ENCODE assay signal across 14 cellular contexts in the genomic region with DNA sequence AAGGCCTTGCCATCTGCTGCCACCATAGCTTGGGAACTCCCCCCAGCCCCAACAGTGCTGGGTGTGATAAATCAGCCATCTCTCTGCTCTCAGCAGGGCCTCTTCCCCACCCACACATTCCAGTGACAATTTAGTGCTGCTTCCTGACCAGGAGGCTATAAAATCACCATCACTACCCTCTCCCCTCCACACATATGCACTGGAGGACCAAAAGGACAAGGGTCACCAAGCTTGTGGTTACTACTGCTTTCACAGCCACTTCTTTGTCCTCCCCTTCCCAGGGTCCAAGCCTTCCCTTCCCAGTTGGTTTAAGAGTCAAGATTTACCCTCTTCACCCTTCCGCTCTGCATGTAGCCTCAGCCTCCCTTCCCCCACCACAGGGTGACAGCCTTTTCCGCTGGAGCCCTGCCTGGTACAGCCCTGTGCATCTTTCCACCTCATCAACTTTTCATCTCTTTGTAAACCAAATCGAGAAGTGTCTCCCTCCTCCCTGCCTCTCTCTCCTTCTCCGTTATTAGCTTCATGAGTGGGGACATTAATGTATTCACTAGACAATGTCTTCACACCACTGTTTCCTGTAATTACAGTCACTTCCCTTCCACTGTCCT. TPM values are rescaled to one million over a fixed set of nuclear protein-coding genes. Genes with fewer than 3 reads are reported as not detected.
A peak's percentile ranks its signal among the peaks of the same experiment; 100 is the strongest.
DNase-seq lines count a peak whose midpoint lies in the region; ATAC-seq and TF ChIP-seq lines count a peak whose summit lies in the region.
"Had no signal": no experiment of that assay in that cellular context is flagged by ENCODE, and none has a peak within 500 bp of the region (broad histone marks: within the 10 kb centered on the region; RNA-seq: fewer than 3 reads in every experiment).

No MANE protein-coding gene starts in this region.

- H3K27me3 ChIP-seq in CD4-positive, alpha-beta T cell (ENCODE audit: control insufficient read depth, insufficient read depth, low read length) = no peaks in the 10 kb centered on the region

- intact Hi-C loops in CD4-positive, alpha-beta T cell (cut with DNase I, micrococcal nuclease) = no loop called here
- intact Hi-C loops in Calu3 (cut with micrococcal nuclease; ENCODE audit: unreplicated experiment) = no loop called here

- H3K9me3 ChIP-seq in CD4-positive, alpha-beta T cell (ENCODE audit: control insufficient read depth, low read length) = no peaks in the 10 kb centered on the region

- peak overlapping the region; percentile 15 for H3K27ac ChIP-seq in CD4-positive, alpha-beta T cell (ENCODE audit: low read depth, low read length)
- H3K27ac ChIP-seq: GM23248 had no signal

- no peak for DNase-seq in CD4-positive, alpha-beta T cell
- peak; percentile 37 for DNase-seq in ELF-1 (ENCODE audit: low read depth, low spot score)
- no peak for DNase-seq in WTC11 (ENCODE audit: low spot score)
- DNase-seq in left kidney (ENCODE audit: low read depth, low spot score) = peak; percentile 97
- DNase-seq in AG08395 (ENCODE audit: low spot score) = no peak
- DNase-seq in GM19238 (ENCODE audit: insufficient read length, low spot score) = no peak
- DNase-seq in Calu3 = no peak
- DNase-seq: GM23248, hypothalamus, RPMI8226 had no signal

- H3K36me3 Mint-ChIP-seq in CD4-positive, alpha-beta T cell (ENCODE audit: low read depth) = peaks cover 44% of the 10 kb centered on the region
- H3K36me3 Mint-ChIP-seq in WTC11 (peaks cover 37% of the 10 kb centered on the region), Calu3 (ENCODE audit: insufficient read depth, unreplicated experiment) (peaks cover 26% of the 10 kb centered on the region)

- POLR2A ChIA-PET in CD4-positive, alpha-beta T cell (lab: Charles Lee) = interaction anchor here (1.7 to 4.2 kb wide), 3 partner anchors 8 to 19 kb away, joined by 7 to 29 read pairs (median 8); a partner anchor contains a TSS
- POLR2A ChIA-PET in WTC11 (lab: Charles Lee) = no interaction called here

- H3K27ac Mint-ChIP-seq in CD4-positive, alpha-beta T cell = peak overlapping the region; percentile 67
- H3K27ac Mint-ChIP-seq in WTC11 (peak overlapping the region; percentile 78), Calu3 (ENCODE audit: unreplicated experiment) (no peak overlapping the region)

- no peaks in the 10 kb centered on the region for H3K27me3 Mint-ChIP-seq in CD4-positive, alpha-beta T cell
- H3K27me3 Mint-ChIP-seq in WTC11 (ENCODE audit: low read depth) (no peaks in the 10 kb centered on the region), Calu3 (ENCODE audit: unreplicated experiment) (no peaks in the 10 kb centered on the region)

- H3K4me3 Mint-ChIP-seq in CD4-positive, alpha-beta T cell = peak overlapping the region; percentile 22
- H3K4me3 Mint-ChIP-seq in WTC11 (no peak overlapping the region), Calu3 (ENCODE audit: low read depth, unreplicated experiment) (no peak overlapping the region)

- H3K4me1 Mint-ChIP-seq in CD4-positive, alpha-beta T cell (ENCODE audit: low read depth) = peaks cover 79% of the 10 kb centered on the region
- peaks cover 19% of the 10 kb centered on the region for H3K4me1 Mint-ChIP-seq in WTC11
- no peaks in the 10 kb centered on the region for H3K4me1 Mint-ChIP-seq in Calu3 (ENCODE audit: low read depth, unreplicated experiment)

- CTCF ChIA-PET in CD4-positive, alpha-beta T cell (lab: Charles Lee) = interaction anchor here (1.4 to 1.7 kb wide), 4 partner anchors 19 to 44 kb away, joined by 3 to 4 read pairs (median 4); no protein-coding TSS in a partner anchor
- CTCF ChIA-PET in WTC11 (lab: Charles Lee) (interaction anchor here (0.8 to 3.9 kb wide), 5 partner anchors 17 to 39 kb away, joined by 3 to 24 read pairs (median 9); a partner anchor contains a TSS), Calu3 (lab: Charles Lee) (no interaction called here)

- ATAC-seq in CD4-positive, alpha-beta T cell (ENCODE audit: poor library complexity) = no peak
- ATAC-seq in WTC11 (no peak), GM21576 (IDR thresholded peaks at IDR 0.05; ENCODE audit: unreplicated experiment) (no peak)

- H3K9me3 Mint-ChIP-seq in CD4-positive, alpha-beta T cell = no peaks in the 10 kb centered on the region
- no peaks in the 10 kb centered on the region for H3K9me3 Mint-ChIP-seq in WTC11
- H3K9me3 Mint-ChIP-seq in Calu3 (ENCODE audit: low read depth, unreplicated experiment) = no peaks in the 10 kb centered on the region

- BruUV-seq in Calu3 (replicated peaks; lab: Mats Ljungman, UMichigan) = no TSS peak

- no peak for TF ChIP-seq CTCF in CD4-positive, alpha-beta T cell (IDR thresholded peaks at IDR 0.05)
- TF ChIP-seq CTCF in WTC11 (IDR thresholded peaks at IDR 0.05) (no peak), Calu3 (IDR thresholded peaks at IDR 0.05; ENCODE audit: unreplicated experiment) (no peak)

TF ChIP-seq in WTC11, 78 proteins besides CTCF, POLR2A, EP300 and RAD21:
- no peak for TF ChIP-seq TEAD1 (CRISPR knock-in tag; IDR thresholded peaks at IDR 0.05)
- no peak for TF ChIP-seq MXD4 (CRISPR knock-in tag; IDR thresholded peaks at IDR 0.05; ENCODE audit: borderline replicate concordance)
- no peak for TF ChIP-seq ZNF671 (CRISPR knock-in tag; IDR thresholded peaks at IDR 0.05)

RNA-seq across cellular contexts. Expression of a gene that starts 9.4 kb away (rescaled TPM):
- total RNA-seq in CD4-positive, alpha-beta T cell = 10 to 100 TPM; 20.1 to 24.5 TPM
- 200 to 224 TPM (median 203 TPM) in 3 replicates for total RNA-seq in WTC11 (2021)
- 121 and 138 TPM in 2 replicates for total RNA-seq in Calu3 (2022)

RNA-seq across cellular contexts. Expression of a gene that starts 15.3 kb away (rescaled TPM):
- total RNA-seq in CD4-positive, alpha-beta T cell = 1 to 10 TPM; 7.6 to 8.4 TPM
- total RNA-seq in WTC11 (2021) (8.1 to 12.8 TPM (median 11.9 TPM) in 3 replicates), Calu3 (2022) (9.6 and 10.6 TPM in 2 replicates)

RNA-seq across cellular contexts. Expression of a gene that starts 16.7 kb away (rescaled TPM):
- total RNA-seq in CD4-positive, alpha-beta T cell = under 1 TPM; 0.16 to 0.31 TPM
- total RNA-seq in WTC11 (2021) (not detected in 3 replicates), Calu3 (2022) (not detected in 2 replicates)
- total RNA-seq: epithelial cell of proximal tubule, GM23248, LHCN-M2, mononuclear cell had no signal

RNA-seq across cellular contexts. Expression of a gene that starts 32.0 kb away (rescaled TPM):
- 1 to 10 TPM; 3.3 to 3.7 TPM for total RNA-seq in CD4-positive, alpha-beta T cell
- total RNA-seq in WTC11 (2021) (17.9 to 18.8 TPM (median 18.8 TPM) in 3 replicates), Calu3 (2022) (5.0 and 5.7 TPM in 2 replicates)

RNA-seq across cellular contexts. Expression of a gene that starts 42.9 kb away (rescaled TPM):
- total RNA-seq in CD4-positive, alpha-beta T cell = 1 to 10 TPM in 1 of 2 experiments, under 1 TPM in 1; 0.67 to 1.1 TPM
- total RNA-seq in WTC11 (2021) = 28.8 to 35.8 TPM (median 33.8 TPM) in 3 replicates
- total RNA-seq in Calu3 (2022) = 20.2 and 32.7 TPM in 2 replicates

Comparison
In these comparisons a context has a peak if more than half of its experiments do, and no peak if none do; other contexts are left out.
1. DNase-seq: peak in ELF-1 (single experiment) and left kidney (single experiment); none in CD4-positive, alpha-beta T cell (0 of 10), WTC11 (single experiment), AG08395 (single experiment), GM19238 (single experiment) and Calu3 (single experiment).